In the genomic region with DNA sequence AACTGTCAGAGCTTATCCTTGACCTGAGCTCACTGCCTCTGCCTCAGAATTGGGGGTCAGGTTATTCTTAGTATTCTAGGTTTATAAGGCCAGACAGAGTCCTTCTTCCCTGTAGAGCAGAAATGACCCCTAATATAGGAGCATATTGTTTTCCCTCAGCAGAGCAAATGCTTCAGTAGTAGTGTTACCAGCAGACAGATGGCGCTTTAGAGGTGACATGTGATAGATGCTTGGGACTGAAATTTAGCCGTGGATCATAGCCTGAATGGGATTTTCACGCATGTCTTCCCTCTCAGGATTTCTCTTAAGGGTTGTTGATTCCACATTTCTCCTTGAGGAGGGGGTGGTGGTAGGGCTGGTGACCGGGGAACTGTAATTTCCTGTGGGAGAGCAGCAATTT, we compare ENCODE assay signal across 1 cellular context.
TF ChIP-seq lines count a peak whose summit lies in the region.

No MANE protein-coding gene starts in this region.

TF ChIP-seq in H1, 55 proteins besides CTCF, POLR2A, EP300 and RAD21:
- TF ChIP-seq MAX (IDR thresholded peaks at IDR 0.05) (0 out of 2 replicates have a peak, but pooled peaks have one; percentile 21), RNF2 (IDR thresholded peaks at IDR 0.05; ENCODE audit: borderline replicate concordance, low read depth, low read length, missing control alignments, poor library complexity, severe bottlenecking) (no peak), CTBP2 (IDR thresholded peaks at IDR 0.05; ENCODE audit: borderline replicate concordance, insufficient read depth, insufficient read length, low read length) (no peak), SRF (IDR thresholded peaks at IDR 0.05; ENCODE audit: low read depth, low read length) (no peak), BACH1 (IDR thresholded peaks at IDR 0.05; ENCODE audit: low read length) (no peak), BCL11A (IDR thresholded peaks at IDR 0.05; ENCODE audit: low read depth in 2 of 2, low read length in 2 of 2) (no peak), SP1 (IDR thresholded peaks at IDR 0.05; ENCODE audit: low read depth, low read length) (no peak)
- TF ChIP-seq, protein P1, sequence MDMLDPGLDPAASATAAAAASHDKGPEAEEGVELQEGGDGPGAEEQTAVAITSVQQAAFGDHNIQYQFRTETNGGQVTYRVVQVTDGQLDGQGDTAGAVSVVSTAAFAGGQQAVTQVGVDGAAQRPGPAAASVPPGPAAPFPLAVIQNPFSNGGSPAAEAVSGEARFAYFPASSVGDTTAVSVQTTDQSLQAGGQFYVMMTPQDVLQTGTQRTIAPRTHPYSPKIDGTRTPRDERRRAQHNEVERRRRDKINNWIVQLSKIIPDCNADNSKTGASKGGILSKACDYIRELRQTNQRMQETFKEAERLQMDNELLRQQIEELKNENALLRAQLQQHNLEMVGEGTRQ (IDR thresholded peaks at IDR 0.05; ENCODE audit: low read length) = no peak
